15 cellular contexts compared by ENCODE assay signal in genomic region chr5:87276655-87277054, GRCh38.
"Had no signal": no experiment of that assay in that cellular context is flagged by ENCODE, and none has a peak within 500 bp of the region (broad histone marks: within the 10 kb centered on the region; RNA-seq: fewer than 3 reads in every experiment).

No MANE protein-coding gene starts in this region.

- H3K9me3 Mint-ChIP-seq: activated CD4-positive, alpha-beta memory T cell treated with anti-CD3 and anti-CD28 coated beads for 36 hours; effector memory CD8-positive, alpha-beta T cell; immature natural killer cell; stimulated activated naive CD8-positive, alpha-beta T cell treated with anti-CD3 and anti-CD28 coated beads, Interleukin-15, amount 100 ng/mL, for 72 hours; T-helper 2 cell treated with Interferon-gamma antibody and Interleukin-4, amounts not matched to agents 5 μg/mL and 100 μg/mL, for 36 hours had no signal

- H3K27ac Mint-ChIP-seq: activated CD4-positive, alpha-beta memory T cell treated with anti-CD3 and anti-CD28 coated beads for 36 hours; T-helper 2 cell treated with Interferon-gamma antibody and Interleukin-4, amounts not matched to agents 5 μg/mL and 100 μg/mL, for 36 hours; WTC11 had no signal

- ATAC-seq: effector memory CD8-positive, alpha-beta T cell; left ventricle myocardium superior; psoas muscle; right cardiac atrium; WTC11 had no signal

- H3K27me3 Mint-ChIP-seq: activated CD4-positive, alpha-beta memory T cell treated with anti-CD3 and anti-CD28 coated beads for 36 hours; activated CD4-positive, alpha-beta T cell treated with anti-CD3 and anti-CD28 coated beads for 36 hours; activated naive CD8-positive, alpha-beta T cell; effector memory CD8-positive, alpha-beta T cell; stimulated activated naive CD8-positive, alpha-beta T cell treated with anti-CD3 and anti-CD28 coated beads, Interleukin-15, amount 100 ng/mL, for 72 hours had no signal

- DNase-seq: activated CD4-positive, alpha-beta memory T cell treated with anti-CD3 and anti-CD28 coated beads for 36 hours; activated CD4-positive, alpha-beta T cell treated with anti-CD3 and anti-CD28 coated beads for 36 hours; activated gamma-delta T cell; amygdala; effector memory CD8-positive, alpha-beta T cell; esophagus squamous epithelium; immature natural killer cell; left ventricle myocardium superior; ovary; psoas muscle; right cardiac atrium; stimulated activated naive CD8-positive, alpha-beta T cell treated with anti-CD3 and anti-CD28 coated beads, Interleukin-15, amount 100 ng/mL, for 72 hours had no signal

- H3K4me3 Mint-ChIP-seq: activated CD4-positive, alpha-beta memory T cell treated with anti-CD3 and anti-CD28 coated beads for 36 hours; activated CD4-positive, alpha-beta T cell treated with anti-CD3 and anti-CD28 coated beads for 36 hours; activated naive CD8-positive, alpha-beta T cell; effector memory CD8-positive, alpha-beta T cell; stimulated activated naive CD8-positive, alpha-beta T cell treated with anti-CD3 and anti-CD28 coated beads, Interleukin-15, amount 100 ng/mL, for 72 hours; T-helper 2 cell treated with Interferon-gamma antibody and Interleukin-4, amounts not matched to agents 5 μg/mL and 100 μg/mL, for 36 hours; WTC11 had no signal

- H3K4me1 Mint-ChIP-seq: WTC11 had no signal
